Comparison of ENCODE assay signal across 21 cellular contexts in genomic region chr1:233675394-233675793, GRCh38.
DNase-seq lines count a peak whose midpoint lies in the region; ATAC-seq, FAIRE-seq and TF ChIP-seq lines count a peak whose summit lies in the region.
"Had no signal": no experiment of that assay in that cellular context is flagged by ENCODE, and none has a peak within 500 bp of the region (broad histone marks: within the 10 kb centered on the region; RNA-seq: fewer than 3 reads in every experiment).

No MANE protein-coding gene starts in this region.

- H3K4me3 Mint-ChIP-seq in type B pancreatic cell: no peak overlapping the region
- H3K4me3 Mint-ChIP-seq: CD4-positive, alpha-beta memory T cell; T-cell had no signal

- H3K27ac ChIP-seq in GM12878 (ENCODE audit: control insufficient read depth, insufficient read depth): peak overlapping the region; percentile 1
- H3K27ac ChIP-seq in psoas muscle: no peak overlapping the region
- H3K27ac ChIP-seq: BLaER1, RWPE1 had no signal

- H3K4me1 ChIP-seq in GM12878 (ENCODE audit: control insufficient read depth, insufficient read depth, low read length) (peaks cover 19% of the 10 kb centered on the region), psoas muscle (no peaks in the 10 kb centered on the region)

- in situ Hi-C loops in G401 (cut with HindIII; ENCODE audit: low sequenced_read_pairs): no loop called here
- in situ Hi-C loops in GM12878 (cut with MboI): no loop called here

- peak; percentile 1 for ATAC-seq in GM19467 (IDR thresholded peaks at IDR 0.05; ENCODE audit: unreplicated experiment)
- peak; percentile 0 for ATAC-seq in HG02938 (IDR thresholded peaks at IDR 0.05; ENCODE audit: unreplicated experiment)
- peak; percentile 51 for ATAC-seq in GM12878
- no peak for ATAC-seq in psoas muscle
- ATAC-seq: SK-N-SH treated with all-trans-retinoic acid at 6 μM for 48 hours, T-cell had no signal

- RAD21 ChIA-PET in GM12878 (lab: Charles Lee; ENCODE audit: unreplicated experiment): interaction anchor here (0.6 to 4.8 kb wide), 8 partner anchors 11 to 214 kb away, joined by 3 to 69 read pairs (median 12); partner anchors contain the start of gene KCNK1

- POLR2A ChIA-PET in GM12878 (lab: Charles Lee): interaction anchor here (0.7 to 3.6 kb wide), 8 partner anchors 16 to 88 kb away, joined by 3 to 13 read pairs (median 6); partner anchors contain the start of gene KCNK1

- H3K9me3 ChIP-seq in GM12878 (replicated peaks; ENCODE audit: control insufficient read depth, insufficient read depth, low read length) (peaks cover 3% of the 10 kb centered on the region; the same call in 2 of the 3 replicates), psoas muscle (no peaks in the 10 kb centered on the region)

- no peak for FAIRE-seq in GM12878 (lab: Jason Lieb, UNC)

- no peak overlapping the region for H3K27ac Mint-ChIP-seq in type B pancreatic cell
- H3K27ac Mint-ChIP-seq: CD4-positive, alpha-beta memory T cell; T-cell had no signal

- H3K9ac ChIP-seq in GM12878 (ENCODE audit: control insufficient read depth, insufficient read depth, low read length): no peak overlapping the region
- H3K9ac ChIP-seq: BLaER1 had no signal

- DNase-seq in G401 (ENCODE audit: low spot score) (peak; percentile 21), GM12878 (ENCODE audit: low read depth, low spot score) (no peak), type B pancreatic cell (ENCODE audit: extremely low spot score, unreplicated experiment) (no peak), psoas muscle (no peak), NCI-H82 (lab: John Stamatoyannopoulos, UW) (no peak)
- DNase-seq in activated CD4-positive, CD25-positive, alpha-beta regulatory T cell (lab: John Stamatoyannopoulos, UW): no peak
- DNase-seq: CD4-positive, alpha-beta memory T cell; GOT3; KG1; NCI-H1417 treated with DMSO at 0.1 percent for 48 hours; NCI-H187 treated with DMSO at 0.1 percent for 48 hours; NCI-H2227 treated with DMSO at 0.1 percent for 48 hours; NCI-H524; PC-9; SIG-M5; T-cell had no signal

- peaks cover 30% of the 10 kb centered on the region for H3K36me3 Mint-ChIP-seq in type B pancreatic cell
- H3K36me3 Mint-ChIP-seq: CD4-positive, alpha-beta memory T cell; T-cell had no signal

- no peak for TF ChIP-seq EP300 in GM12878 (IDR thresholded peaks at IDR 0.05; ENCODE audit: borderline replicate concordance in 1 of 2, control insufficient read depth in 1 of 2, low read depth in 2 of 2, low read length in 2 of 2)

- CTCF ChIA-PET in GM12878 (lab: Yijun Ruan, JAX): interaction anchor here (0.8 to 2.8 kb wide), 4 partner anchors 16 to 77 kb away, joined by 3 to 14 read pairs (median 4); no protein-coding TSS in a partner anchor

- H3K4me3 ChIP-seq in GM12878 (0 out of 2 replicates have a peak overlapping the region, but pooled peaks have one; percentile 8), psoas muscle (no peak overlapping the region)
- H3K4me3 ChIP-seq: BLaER1, PC-9 had no signal

- BruUV-seq in GM12878 (replicated peaks; lab: Mats Ljungman, UMichigan): no TSS peak

- TF ChIP-seq POLR2A in GM12878 (IDR thresholded peaks at IDR 0.05; ENCODE audit: low read depth, low read length): no peak

- SMC1A ChIA-PET in GM12878 (lab: Charles Lee; ENCODE audit: uncharacterized antibody, unreplicated experiment): interaction anchor here (0.7 to 3.2 kb wide), 13 partner anchors 12 to 234 kb away, joined by 3 to 39 read pairs (median 8); partner anchors contain the start of gene KCNK1

- intact Hi-C loops in GM12878 (cut with micrococcal nuclease; ENCODE audit: unreplicated experiment) (loop anchor here (1.0 kb wide), 1 partner anchor 216 kb away; no protein-coding TSS in a partner anchor), psoas muscle (cut with DNase I) (no loop called here)

- H2AFZ ChIP-seq in GM12878 (ENCODE audit: control insufficient read depth, low read depth, low read length): no peak overlapping the region
- H2AFZ ChIP-seq: PC-9 had no signal

- 33% methylated on average over 2 of the region's 2 CpGs for WGBS in GM12878 (ENCODE audit: insufficient coverage, insufficient replicate concordance, low lambda C conversion rate, missing lambda C conversion rate)
- 66 to 72% (median 68%) methylated on average over 2 of the region's 2 CpGs for WGBS in psoas muscle, 3 donors

- H3K9me3 Mint-ChIP-seq in type B pancreatic cell: peaks cover 13% of the 10 kb centered on the region

- H4K20me1 ChIP-seq in GM12878 (ENCODE audit: control insufficient read depth, insufficient read depth): no peaks in the 10 kb centered on the region
- H4K20me1 ChIP-seq: BLaER1 had no signal

- H3K4me1 Mint-ChIP-seq in type B pancreatic cell (ENCODE audit: unreplicated experiment): peaks cover 36% of the 10 kb centered on the region
- H3K4me1 Mint-ChIP-seq: CD4-positive, alpha-beta memory T cell; T-cell had no signal

- H3K36me3 ChIP-seq in GM12878 (ENCODE audit: control insufficient read depth in 2 of 2, insufficient read depth in 2 of 2, low read length in 1 of 2): peaks cover 0 to 4% of the 10 kb centered on the region in 2 experiments; a peak in 3 of 4 replicates
- no peaks in the 10 kb centered on the region for H3K36me3 ChIP-seq in psoas muscle (ENCODE audit: insufficient read depth in 1 of 2, low read depth in 1 of 2)
- H3K36me3 ChIP-seq: BLaER1 had no signal

- H3K27me3 Mint-ChIP-seq in type B pancreatic cell: no peaks in the 10 kb centered on the region

- H3K79me2 ChIP-seq in GM12878 (ENCODE audit: control insufficient read depth, insufficient read depth, low read length): no peaks in the 10 kb centered on the region

- no peak for TF ChIP-seq RAD21 in GM12878 (IDR thresholded peaks at IDR 0.05; ENCODE audit: insufficient read depth, low read depth, low read length)

- TF ChIP-seq CTCF in GM12878 (IDR thresholded peaks at IDR 0.05 in 2 of 3, conservative IDR thresholded peaks at IDR 0.05 in 1 of 3; ENCODE audit: control insufficient read depth in 2 of 3, extremely low read depth in 1 of 3, insufficient read depth in 1 of 3, low read depth in 3 of 3, low read length in 3 of 3) (no peak), type B pancreatic cell (conservative IDR thresholded peaks at IDR 0.05) (no peak), psoas muscle (IDR thresholded peaks at IDR 0.05) (no peak)

- H3K4me2 ChIP-seq in GM12878 (ENCODE audit: control insufficient read depth, insufficient read depth): 0 out of 2 replicates have a peak overlapping the region, but pooled peaks have one; percentile 12
- H3K4me2 ChIP-seq: BLaER1, PC-9 had no signal

- no peaks in the 10 kb centered on the region for H3K27me3 ChIP-seq in GM12878 (replicated peaks in 1 of 2; ENCODE audit: control insufficient read depth in 2 of 2, insufficient read depth in 2 of 2, low read length in 1 of 2)
- H3K27me3 ChIP-seq in psoas muscle (ENCODE audit: insufficient read depth in 3 of 3, low read length in 2 of 3): no peaks in the 10 kb centered on the region
- H3K27me3 ChIP-seq: BLaER1 had no signal

TF ChIP-seq in GM12878, 131 proteins besides CTCF, POLR2A, EP300 and RAD21:
- TF ChIP-seq WRNIP1 (IDR thresholded peaks at IDR 0.05; ENCODE audit: borderline replicate concordance, low read depth, low read length) (no peak), ZNF24 (IDR thresholded peaks at IDR 0.05) (no peak), IKZF2 (IDR thresholded peaks at IDR 0.05) (no peak), SIN3A (IDR thresholded peaks at IDR 0.05; ENCODE audit: low read depth, low read length) (no peak), RELA (IDR thresholded peaks at IDR 0.05; ENCODE audit: borderline replicate concordance, partially characterized antibody) (no peak), NFYA (IDR thresholded peaks at IDR 0.05; ENCODE audit: borderline replicate concordance, low read depth, low read length) (no peak), RUNX3 (IDR thresholded peaks at IDR 0.05; ENCODE audit: low read length) (no peak), CBX5 (IDR thresholded peaks at IDR 0.05; ENCODE audit: low read depth) (no peak), HDGF (IDR thresholded peaks at IDR 0.05) (no peak), RAD51 (IDR thresholded peaks at IDR 0.05) (no peak), BACH1 (IDR thresholded peaks at IDR 0.05; ENCODE audit: borderline replicate concordance) (no peak), POLR2AphosphoS5 (IDR thresholded peaks at IDR 0.05; ENCODE audit: low read length) (no peak)
- TF ChIP-seq, protein P1, sequence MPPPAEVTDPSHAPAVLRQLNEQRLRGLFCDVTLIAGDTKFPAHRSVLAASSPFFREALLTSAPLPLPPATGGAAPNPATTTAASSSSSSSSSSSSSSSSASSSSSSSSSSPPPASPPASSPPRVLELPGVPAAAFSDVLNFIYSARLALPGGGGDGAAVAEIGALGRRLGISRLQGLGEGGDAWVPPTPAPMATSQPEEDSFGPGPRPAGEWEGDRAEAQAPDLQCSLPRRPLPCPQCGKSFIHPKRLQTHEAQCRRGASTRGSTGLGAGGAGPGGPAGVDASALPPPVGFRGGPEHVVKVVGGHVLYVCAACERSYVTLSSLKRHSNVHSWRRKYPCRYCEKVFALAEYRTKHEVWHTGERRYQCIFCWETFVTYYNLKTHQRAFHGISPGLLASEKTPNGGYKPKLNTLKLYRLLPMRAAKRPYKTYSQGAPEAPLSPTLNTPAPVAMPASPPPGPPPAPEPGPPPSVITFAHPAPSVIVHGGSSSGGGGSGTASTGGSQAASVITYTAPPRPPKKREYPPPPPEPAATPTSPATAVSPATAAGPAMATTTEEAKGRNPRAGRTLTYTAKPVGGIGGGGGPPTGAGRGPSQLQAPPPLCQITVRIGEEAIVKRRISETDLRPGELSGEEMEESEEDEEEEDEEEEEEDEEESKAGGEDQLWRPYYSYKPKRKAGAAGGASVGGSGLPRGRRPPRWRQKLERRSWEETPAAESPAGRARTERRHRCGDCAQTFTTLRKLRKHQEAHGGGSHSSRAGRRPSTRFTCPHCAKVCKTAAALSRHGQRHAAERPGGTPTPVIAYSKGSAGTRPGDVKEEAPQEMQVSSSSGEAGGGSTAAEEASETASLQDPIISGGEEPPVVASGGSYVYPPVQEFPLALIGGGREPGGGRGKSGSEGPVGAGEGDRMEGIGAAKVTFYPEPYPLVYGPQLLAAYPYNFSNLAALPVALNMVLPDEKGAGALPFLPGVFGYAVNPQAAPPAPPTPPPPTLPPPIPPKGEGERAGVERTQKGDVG (CRISPR knock-in tag; IDR thresholded peaks at IDR 0.05): no peak

Comparison
In these comparisons a context has a peak if more than half of its experiments do, and no peak if none do; other contexts are left out.
1. ATAC-seq: peak in GM19467 (single experiment), HG02938 (single experiment) and GM12878 (single experiment); none in psoas muscle (0 of 4).